Comparison of ENCODE assay signal across 8 cellular contexts in the genomic region with DNA sequence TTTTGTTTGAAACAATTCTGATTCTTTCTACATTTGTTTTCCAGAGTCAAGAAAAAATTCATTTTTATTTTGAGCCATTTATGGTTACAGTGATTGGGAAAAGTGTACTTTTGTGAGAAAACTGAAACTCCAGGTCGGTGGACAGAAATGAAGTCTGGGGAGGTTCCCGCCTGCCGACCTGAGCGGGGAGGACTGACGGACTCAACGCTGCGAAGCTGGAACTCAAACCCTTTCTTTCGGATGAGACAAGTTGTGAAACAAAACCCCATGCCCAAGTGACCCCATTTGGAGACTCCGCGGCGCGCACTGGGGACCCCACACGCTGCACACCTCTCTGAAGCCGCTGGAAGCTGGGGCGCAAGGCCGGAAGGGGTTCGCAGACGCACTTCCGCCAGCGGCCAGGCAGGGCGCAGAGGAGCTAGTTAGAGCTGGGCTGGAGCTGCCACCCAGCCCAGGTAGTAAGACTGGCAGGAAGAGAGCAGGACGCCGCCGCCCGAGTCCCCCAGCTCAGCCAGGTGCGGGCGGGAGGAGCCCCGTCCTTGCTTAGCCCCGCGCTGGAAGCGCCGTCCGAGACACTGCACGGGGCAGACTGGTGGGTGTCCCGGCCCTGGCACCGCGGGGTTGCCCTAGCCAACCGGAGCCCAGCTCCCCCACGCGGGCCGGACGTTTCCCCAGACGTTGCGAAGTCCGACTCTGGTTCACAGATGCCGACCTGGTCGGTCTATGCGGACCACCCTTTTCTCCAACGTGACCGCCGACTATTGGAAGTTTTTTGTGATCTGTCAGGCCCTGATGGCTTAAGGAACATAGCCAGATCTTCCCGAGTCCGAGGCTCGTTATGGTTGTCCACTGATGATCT. TPM values are rescaled to one million over a fixed set of nuclear protein-coding genes. Genes with fewer than 3 reads are reported as not detected.
DNase-seq lines count a peak whose midpoint lies in the region; ATAC-seq and TF ChIP-seq lines count a peak whose summit lies in the region.

No MANE protein-coding gene starts in this region.

- intact Hi-C loops in IMR-90 (cut with micrococcal nuclease) = no loop called here

- POLR2A ChIA-PET in IMR-90 (lab: Charles Lee; ENCODE audit: unreplicated experiment) = no interaction called here

- BruUV-seq in IMR-90 (replicated peaks; lab: Mats Ljungman, UMichigan) = no TSS peak

- H3K27me3 Mint-ChIP-seq in naive B cell = peaks cover 4 to 16% (median 15%) of the 10 kb centered on the region in 3 donors

- peaks cover 5 to 14% (median 12%) of the 10 kb centered on the region in 3 donors for H3K4me1 Mint-ChIP-seq in naive B cell

- peak overlapping the region; percentile 16; the same call in 1 of the 2 replicates for H3K18ac ChIP-seq in IMR-90 (ENCODE audit: low read depth, low read length)

- peak overlapping the region; percentile 80 for H3K56ac ChIP-seq in IMR-90 (ENCODE audit: extremely low read depth, insufficient read depth, low read length)

- TF ChIP-seq RAD21 in IMR-90 (IDR thresholded peaks at IDR 0.05; ENCODE audit: low read length) = peak; percentile 34

- ATAC-seq in GM21515 (IDR thresholded peaks at IDR 0.05; ENCODE audit: unreplicated experiment) (peak; percentile 99), IMR-90 (ENCODE audit: low read depth) (peak; percentile 99), naive B cell (ENCODE audit: low read depth in 2 of 2) (peak; percentile 98 to 99)

- H2BK20ac ChIP-seq in IMR-90 (ENCODE audit: low read depth, low read length) = no peak overlapping the region

- peak overlapping the region; percentile 70 for H4K91ac ChIP-seq in IMR-90 (ENCODE audit: insufficient read depth, low read depth, low read length)

- H3K9me3 Mint-ChIP-seq in naive B cell = peaks cover 0 to 5% (median 0%) of the 10 kb centered on the region in 7 donors

- H3K79me1 ChIP-seq in IMR-90 (ENCODE audit: low read depth in 1 of 2, low read length in 2 of 2) = no peaks in the 10 kb centered on the region

- peak overlapping the region; percentile 60 for H3K4me3 ChIP-seq in IMR-90 (ENCODE audit: insufficient read depth, low read depth, low read length)

- in situ Hi-C loops in IMR-90 (cut with MboI; ENCODE audit: low sequenced_read_pairs) = no loop called here

- WGBS in IMR-90 (ENCODE audit: extremely low coverage in 2 of 2, insufficient read length in 1 of 2), 2 experiments = 1% methylated on average over 33 of the region's 54 CpGs; no CpG with 5 or more reads in 1 of the 2 experiments

- H4K20me1 ChIP-seq in IMR-90 (ENCODE audit: insufficient read depth, low read length) = no peaks in the 10 kb centered on the region

- CTCF ChIA-PET in IMR-90 (lab: Yijun Ruan, JAX) = interaction anchor here (0.7 to 1.2 kb wide), 3 partner anchors 8 to 318 kb away, joined by 3 to 5 read pairs (median 4); no protein-coding TSS in a partner anchor

- peak overlapping the region; percentile 88 to 96 (median 94) for H3K4me3 Mint-ChIP-seq in naive B cell

- no peaks in the 10 kb centered on the region for H3K9me3 ChIP-seq in IMR-90 (ENCODE audit: control insufficient read depth, insufficient read depth, low read length)

- 0 out of 2 replicates have a peak overlapping the region, but pooled peaks have one; percentile 33 for H2AK5ac ChIP-seq in IMR-90 (ENCODE audit: low read depth, low read length)

- peak overlapping the region; percentile 87 for H3K4ac ChIP-seq in IMR-90 (ENCODE audit: low read depth, low read length)

- H4K5ac ChIP-seq in IMR-90 (ENCODE audit: low read depth, low read length) = peak overlapping the region; percentile 88

- no peaks in the 10 kb centered on the region for H3K36me3 Mint-ChIP-seq in naive B cell

- H3K27ac ChIP-seq in IMR-90 (ENCODE audit: insufficient read depth, low read length) = peak overlapping the region; percentile 65

- peak overlapping the region; percentile 93 to 97 for H4K8ac ChIP-seq in IMR-90 (ENCODE audit: low read depth in 2 of 2, low read length in 2 of 2)

- peak overlapping the region; percentile 79 for H3K14ac ChIP-seq in IMR-90 (replicated peaks; ENCODE audit: low read depth, low read length)

- H3K4me2 ChIP-seq in IMR-90 (ENCODE audit: low read depth, low read length) = peak overlapping the region; percentile 91

- H3K9me1 ChIP-seq in IMR-90 (ENCODE audit: insufficient read depth, low read length) = no peaks in the 10 kb centered on the region

- no peaks in the 10 kb centered on the region for H3K36me3 ChIP-seq in IMR-90 (ENCODE audit: control insufficient read depth, insufficient read depth, low read length)

- TF ChIP-seq CTCF in IMR-90 (conservative IDR thresholded peaks at IDR 0.05; ENCODE audit: low read depth, low read length) = peak; percentile 49

- peak overlapping the region; percentile 47 for H2BK5ac ChIP-seq in IMR-90 (ENCODE audit: low read depth, low read length, poor library complexity, severe bottlenecking)

- peak overlapping the region; percentile 98 for H2AFZ ChIP-seq in IMR-90 (replicated peaks; ENCODE audit: low read length, poor library complexity)

- dilution Hi-C loops in IMR-90 (cut with HindIII; ENCODE audit: low sequenced_read_pairs, unreplicated experiment) = no loop called here

- no peaks in the 10 kb centered on the region for H3K27me3 ChIP-seq in IMR-90 (ENCODE audit: control insufficient read depth, insufficient read depth, low read length)

- TF ChIP-seq POLR2A in IMR-90 (IDR thresholded peaks at IDR 0.05; ENCODE audit: low read depth, low read length) = 0 out of 2 replicates have a peak, but pooled peaks have one; percentile 31

- peak; percentile 67 for DNase-seq in DMS153 (lab: John Stamatoyannopoulos, UW)
- peak; percentile 70 for DNase-seq in IMR-90
- DNase-seq in OCI-M2 (lab: John Stamatoyannopoulos, UW; ENCODE audit: unreplicated experiment) = peak; percentile 58
- peak; percentile 87 to 90 for DNase-seq in activated T-cell treated with anti-CD3 and anti-CD28 coated beads, Interleukin-2, amount 50 U/mL, for 48 hours
- peak; percentile 79 for DNase-seq in fibroblast of gingiva (ENCODE audit: low read depth)
- peak; percentile 81 for DNase-seq in naive B cell
- peak; percentile 59 to 73 for DNase-seq in stimulated activated CD8-positive, alpha-beta memory T cell treated with anti-CD3 and anti-CD28 coated beads, Interleukin-7, amount 100 ng/mL, for 48 hours (ENCODE audit: extremely low read depth in 1 of 2, low read depth in 1 of 2)

- peak overlapping the region; percentile 61; the same call in 1 of the 2 replicates for H3K23ac ChIP-seq in IMR-90 (ENCODE audit: low read depth, low read length)

- H2BK15ac ChIP-seq in IMR-90 (ENCODE audit: low read depth, low read length) = no peak overlapping the region

- H2AK9ac ChIP-seq in IMR-90 (replicated peaks; ENCODE audit: low read depth, low read length, poor library complexity) = peak overlapping the region; percentile 86

- peaks cover 2% of the 10 kb centered on the region for H3K4me1 ChIP-seq in IMR-90 (ENCODE audit: control insufficient read depth, insufficient read depth, low read length)

- peak overlapping the region; percentile 76 for H3K9ac ChIP-seq in IMR-90 (ENCODE audit: low read depth, low read length)

- H2BK120ac ChIP-seq in IMR-90 (ENCODE audit: low read depth, low read length) = no peak overlapping the region

- peak overlapping the region; percentile 93 to 98 (median 94) for H3K27ac Mint-ChIP-seq in naive B cell

TF ChIP-seq in IMR-90, 13 proteins besides CTCF, POLR2A, EP300 and RAD21:
- TF ChIP-seq RFX5 (IDR thresholded peaks at IDR 0.05; ENCODE audit: low read depth, low read length) = no peak
- TF ChIP-seq, protein P1, sequence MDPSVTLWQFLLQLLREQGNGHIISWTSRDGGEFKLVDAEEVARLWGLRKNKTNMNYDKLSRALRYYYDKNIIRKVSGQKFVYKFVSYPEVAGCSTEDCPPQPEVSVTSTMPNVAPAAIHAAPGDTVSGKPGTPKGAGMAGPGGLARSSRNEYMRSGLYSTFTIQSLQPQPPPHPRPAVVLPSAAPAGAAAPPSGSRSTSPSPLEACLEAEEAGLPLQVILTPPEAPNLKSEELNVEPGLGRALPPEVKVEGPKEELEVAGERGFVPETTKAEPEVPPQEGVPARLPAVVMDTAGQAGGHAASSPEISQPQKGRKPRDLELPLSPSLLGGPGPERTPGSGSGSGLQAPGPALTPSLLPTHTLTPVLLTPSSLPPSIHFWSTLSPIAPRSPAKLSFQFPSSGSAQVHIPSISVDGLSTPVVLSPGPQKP (IDR thresholded peaks at IDR 0.05; ENCODE audit: borderline replicate concordance, low read depth, low read length) = no peak
TF ChIP-seq in IMR-90: peak in this region for 0.

RNA-seq across cellular contexts. Expression of a gene that starts 19.8 kb away (rescaled TPM):
- total RNA-seq in IMR-90 (2012; rRNA removed) = 2.5 and 3.0 TPM in 2 replicates
- polyA plus RNA-seq in IMR-90 (2012; rRNA removed) (1.7 and 1.8 TPM in 2 replicates), naive B cell (ENCODE audit: low read depth in 6 of 6) (10 to 100 TPM; 11.3 to 21.3 (median 14.7) TPM)
- polyA plus RNA-seq in IMR-90 (2012; cell fraction: cytosol; rRNA removed) = 0.43 and 0.80 TPM in 2 replicates
- polyA plus RNA-seq in IMR-90 (2012; cell fraction: nucleus; rRNA removed; ENCODE audit: low replicate concordance) = 0.99 and 2.2 TPM in 2 replicates

RNA-seq across cellular contexts. Expression of a gene that starts 24.3 kb away (rescaled TPM):
- 0.28 and 0.36 TPM in 2 replicates for total RNA-seq in IMR-90 (2012; rRNA removed)
- polyA plus RNA-seq in IMR-90 (2012; rRNA removed) (0.07 and 0.09 TPM in 2 replicates), naive B cell (ENCODE audit: low read depth in 6 of 6) (1 to 10 TPM; 3.6 to 7.1 (median 5.3) TPM)
- 0.01 TPM in 1 of 2 replicates, not detected in the other for polyA plus RNA-seq in IMR-90 (2012; cell fraction: cytosol; rRNA removed)
- polyA plus RNA-seq in IMR-90 (2012; cell fraction: nucleus; rRNA removed; ENCODE audit: low replicate concordance) = 0.06 TPM in 1 of 2 replicates, not detected in the other

RNA-seq across cellular contexts. Expression of a gene that starts 37.1 kb away (rescaled TPM):
- 15.0 and 22.8 TPM in 2 replicates for total RNA-seq in IMR-90 (2012; rRNA removed)
- polyA plus RNA-seq in IMR-90 (2012; rRNA removed) (4.5 and 8.3 TPM in 2 replicates), naive B cell (ENCODE audit: low read depth in 6 of 6) (1 to 10 TPM in 4 of 6 donors, under 1 TPM in 1, not detected in 1; 0.95 to 2.6 (median 1.1) TPM)
- polyA plus RNA-seq in IMR-90 (2012; cell fraction: cytosol; rRNA removed) = 1.0 and 1.5 TPM in 2 replicates
- 4.6 and 32.4 TPM in 2 replicates for polyA plus RNA-seq in IMR-90 (2012; cell fraction: nucleus; rRNA removed; ENCODE audit: low replicate concordance)

Comparison
In these comparisons a context has a peak if more than half of its experiments do, and no peak if none do; other contexts are left out.
1. Peak in every context shown above with its lines: DNase-seq, ATAC-seq, H3K4me3 ChIP-seq and H3K27ac ChIP-seq.